8 cellular contexts compared by ENCODE assay signal in the genomic region with DNA sequence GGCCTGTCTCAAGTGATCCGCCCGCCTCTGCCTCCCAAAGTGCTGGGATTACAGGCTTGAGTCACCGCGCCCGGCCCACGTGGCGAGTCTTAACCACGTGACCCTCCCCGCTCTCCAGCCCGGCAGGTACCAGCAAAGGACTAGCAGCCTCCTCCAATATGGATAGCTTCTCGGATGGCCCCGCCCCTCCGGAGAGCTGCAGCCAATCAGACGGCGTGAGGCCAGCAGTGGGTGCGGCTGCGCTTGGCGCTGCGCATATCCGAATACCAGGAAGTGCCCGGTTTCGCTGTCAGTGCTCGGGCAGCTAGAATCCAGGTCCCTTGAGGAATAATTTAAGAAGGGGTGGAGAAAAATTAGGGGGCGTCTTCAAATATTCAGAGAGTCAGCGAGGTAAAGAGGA. TPM values are rescaled to one million over a fixed set of nuclear protein-coding genes. Genes with fewer than 3 reads are reported as not detected.
A peak's percentile ranks its signal among the peaks of the same experiment; 100 is the strongest.
DNase-seq lines count a peak whose midpoint lies in the region; ATAC-seq and FAIRE-seq lines count a peak whose summit lies in the region.

No MANE protein-coding gene starts in this region.

- H3K4me3 ChIP-seq in subcutaneous abdominal adipose tissue (ENCODE audit: low read depth in 1 of 5, low read length in 5 of 5), result peak overlapping the region; percentile 65 to 87 (median 70)

- ATAC-seq in GM18502 (IDR thresholded peaks at IDR 0.05; ENCODE audit: poor library complexity, unreplicated experiment), result peak; percentile 96
- peak; percentile 83 for ATAC-seq in HG02973 (IDR thresholded peaks at IDR 0.05; ENCODE audit: unreplicated experiment)

- H3K27ac ChIP-seq in subcutaneous abdominal adipose tissue (ENCODE audit: low read depth, low read length), result no peak overlapping the region

- H3K27me3 ChIP-seq in subcutaneous abdominal adipose tissue (ENCODE audit: control insufficient read depth in 5 of 5, insufficient read depth in 4 of 5, low read length in 5 of 5), result no peaks in the 10 kb centered on the region

- H3K9me3 ChIP-seq in subcutaneous abdominal adipose tissue (ENCODE audit: control insufficient read depth in 5 of 5, low read length in 5 of 5), result no peaks in the 10 kb centered on the region

- peak overlapping the region in 3 of 5 donors; percentile 63 to 69 (median 68) for H3K9ac ChIP-seq in subcutaneous abdominal adipose tissue (ENCODE audit: low read length in 5 of 5)

- FAIRE-seq in frontal cortex (lab: Jason Lieb, UNC), result no peak

- no peaks in the 10 kb centered on the region for H3K36me3 ChIP-seq in subcutaneous abdominal adipose tissue (ENCODE audit: control insufficient read depth in 5 of 5, insufficient read depth in 5 of 5, low read length in 5 of 5)

- peak; percentile 50 for DNase-seq in OCI-M2 (lab: John Stamatoyannopoulos, UW; ENCODE audit: unreplicated experiment)
- DNase-seq in activated gamma-delta T cell treated with Interleukin-2 at 50 U/mL for 16 hours, result peak; percentile 88
- peak; percentile 61 to 89 for DNase-seq in frontal cortex (ENCODE audit: low spot score in 2 of 2)
- DNase-seq in occipital lobe (lab: John Stamatoyannopoulos, UW), result peak; percentile 92
- no peak for DNase-seq in NCI-H1930 (lab: John Stamatoyannopoulos, UW)

- H3K4me1 ChIP-seq in subcutaneous abdominal adipose tissue (ENCODE audit: control insufficient read depth in 5 of 5, insufficient read depth in 5 of 5, low read length in 5 of 5), result peaks cover 0 to 18% (median 4%) of the 10 kb centered on the region in 5 donors

RNA-seq across cellular contexts. Expression of a gene that starts 14.7 kb away (rescaled TPM):
- total RNA-seq in frontal cortex, result 34.2 TPM
- 37.4 TPM for total RNA-seq in occipital lobe

Comparison
In these comparisons a context has a peak if more than half of its experiments do, and no peak if none do; other contexts are left out.
1. DNase-seq: peak in OCI-M2 (single experiment), activated gamma-delta T cell treated with Interleukin-2 at 50 U/mL for 16 hours (single experiment), frontal cortex (2 of 2) and occipital lobe (single experiment); none in NCI-H1930 (0 of 2).